In the genomic region with DNA sequence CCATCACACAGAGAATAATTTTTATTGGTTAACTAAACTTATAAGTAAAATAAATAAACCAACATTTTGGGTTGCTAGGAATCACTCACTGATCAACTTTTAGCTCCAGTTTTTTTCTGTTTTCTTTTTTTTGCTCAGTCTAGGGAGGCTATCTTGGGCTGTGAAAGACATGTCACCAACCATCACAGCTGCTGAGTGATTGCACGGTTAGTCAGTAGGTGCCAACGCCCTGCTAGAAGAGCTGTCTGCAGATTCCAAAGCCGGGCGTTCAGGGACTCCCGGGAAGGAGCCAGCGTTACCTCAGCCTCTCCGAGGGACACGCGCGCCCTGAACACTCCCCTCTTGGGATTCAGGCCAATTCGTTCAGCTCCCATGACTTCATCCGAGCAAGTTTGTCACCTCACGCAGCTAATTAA, we compare ENCODE assay signal across 8 cellular contexts. TPM values are rescaled to one million over a fixed set of nuclear protein-coding genes. Genes with fewer than 3 reads are reported as not detected.
A peak's percentile ranks its signal among the peaks of the same experiment; 100 is the strongest.
DNase-seq lines count a peak whose midpoint lies in the region; ATAC-seq and TF ChIP-seq lines count a peak whose summit lies in the region.

No MANE protein-coding gene starts in this region.

- H3K9me2 ChIP-seq in neural cell (ENCODE audit: insufficient read depth, low read length): no peaks in the 10 kb centered on the region

- H3K14ac ChIP-seq in IMR-90 (replicated peaks; ENCODE audit: low read depth, low read length): peak overlapping the region; percentile 100

- H3K36me3 ChIP-seq in IMR-90 (ENCODE audit: control insufficient read depth, insufficient read depth, low read length): no peaks in the 10 kb centered on the region; the same call in 1 of the 2 replicates
- no peaks in the 10 kb centered on the region for H3K36me3 ChIP-seq in neural cell (ENCODE audit: insufficient read depth, low read length)

- peak overlapping the region; percentile 100 for H2BK120ac ChIP-seq in IMR-90 (ENCODE audit: low read depth, low read length)

- H3K9me1 ChIP-seq in IMR-90 (ENCODE audit: insufficient read depth, low read length): peaks cover 5% of the 10 kb centered on the region; the same call in 1 of the 2 replicates

- TF ChIP-seq POLR2A in IMR-90 (IDR thresholded peaks at IDR 0.05; ENCODE audit: low read depth, low read length): no peak

- ATAC-seq in GM21786 (IDR thresholded peaks at IDR 0.05; ENCODE audit: unreplicated experiment): peak; percentile 13
- peak; percentile 65 for ATAC-seq in IMR-90 (ENCODE audit: low read depth)

- peaks cover 16% of the 10 kb centered on the region for H3K36me3 Mint-ChIP-seq in activated CD4-positive, alpha-beta T cell treated with anti-CD3 and anti-CD28 coated beads, Interleukin-2, amount 10 ng/mL, durations not matched to agents 7 days and 5 days (ENCODE audit: low read depth)

- intact Hi-C loops in IMR-90 (cut with micrococcal nuclease): no loop called here

- no peak for TF ChIP-seq CTCF in IMR-90 (conservative IDR thresholded peaks at IDR 0.05; ENCODE audit: low read depth, low read length)
- TF ChIP-seq CTCF in fibroblast of mammary gland (conservative IDR thresholded peaks at IDR 0.05; ENCODE audit: control insufficient read depth, insufficient read depth, low read depth, low read length): no peak
- no peak for TF ChIP-seq CTCF in neural cell (IDR thresholded peaks at IDR 0.05; ENCODE audit: poor library complexity, severe bottlenecking)

- H3K27me3 Mint-ChIP-seq in activated CD4-positive, alpha-beta T cell treated with anti-CD3 and anti-CD28 coated beads, Interleukin-2, amount 10 ng/mL, durations not matched to agents 7 days and 5 days: no peaks in the 10 kb centered on the region

- peak overlapping the region; percentile 37 for H2AK5ac ChIP-seq in IMR-90 (ENCODE audit: low read depth, low read length)

- peaks cover 4% of the 10 kb centered on the region for H3F3A ChIP-seq in neural cell (ENCODE audit: insufficient read depth, low read length, poor library complexity, severe bottlenecking)

- peaks cover 3% of the 10 kb centered on the region for H3K9me3 Mint-ChIP-seq in activated CD4-positive, alpha-beta T cell treated with anti-CD3 and anti-CD28 coated beads, Interleukin-2, amount 10 ng/mL, durations not matched to agents 7 days and 5 days

- H3K4ac ChIP-seq in IMR-90 (ENCODE audit: low read depth, low read length): peak overlapping the region; percentile 99

- peak overlapping the region; percentile 39; the same call in 2 of the 3 replicates for H2BK15ac ChIP-seq in IMR-90 (ENCODE audit: low read depth, low read length)

- POLR2A ChIA-PET in IMR-90 (lab: Charles Lee; ENCODE audit: unreplicated experiment): interaction anchor here (1.1 kb wide), 1 partner anchor 9 kb away, joined by 8 read pairs; no protein-coding TSS in a partner anchor
- POLR2A ChIA-PET in activated CD4-positive, alpha-beta T cell treated with anti-CD3 and anti-CD28 coated beads, Interleukin-2, amount 10 ng/mL, durations not matched to agents 7 days and 5 days (lab: Charles Lee): interaction anchor here (0.6 to 1.1 kb wide), 3 partner anchors 11 to 413 kb away, joined by 3 to 6 read pairs (median 4); no protein-coding TSS in a partner anchor

- peaks cover 51% of the 10 kb centered on the region for H3K4me1 Mint-ChIP-seq in activated CD4-positive, alpha-beta T cell treated with anti-CD3 and anti-CD28 coated beads, Interleukin-2, amount 10 ng/mL, durations not matched to agents 7 days and 5 days

- peak overlapping the region; percentile 98 for H2AK9ac ChIP-seq in IMR-90 (replicated peaks; ENCODE audit: low read depth, low read length, poor library complexity)

- H3K4me3 Mint-ChIP-seq in activated CD4-positive, alpha-beta T cell treated with anti-CD3 and anti-CD28 coated beads, Interleukin-2, amount 10 ng/mL, durations not matched to agents 7 days and 5 days: peak overlapping the region; percentile 94

- CTCF ChIA-PET in IMR-90 (lab: Yijun Ruan, JAX): interaction anchor here (0.6 to 1.2 kb wide), 2 partner anchors 23 to 26 kb away, joined by 3 to 5 read pairs; partner anchors contain the start of gene HACD1
- CTCF ChIA-PET in activated CD4-positive, alpha-beta T cell treated with anti-CD3 and anti-CD28 coated beads, Interleukin-2, amount 10 ng/mL, durations not matched to agents 7 days and 5 days (lab: Charles Lee): interaction anchor here (0.5 to 1.8 kb wide), 11 partner anchors 9 to 1122 kb away, joined by 3 to 8 read pairs (median 4); partner anchors contain the start of gene HACD1

- peaks cover 2% of the 10 kb centered on the region for H3K4me1 ChIP-seq in IMR-90 (ENCODE audit: control insufficient read depth, insufficient read depth, low read length)

- H3K4me3 ChIP-seq in IMR-90 (ENCODE audit: insufficient read depth, low read depth, low read length) (peak overlapping the region; percentile 83), fibroblast of mammary gland (ENCODE audit: control insufficient read depth, low read depth, low read length) (peak overlapping the region; percentile 98), neural cell (ENCODE audit: low read length) (peak overlapping the region; percentile 84)

- peak overlapping the region; percentile 42 to 99 for H4K8ac ChIP-seq in IMR-90 (ENCODE audit: low read depth in 2 of 2, low read length in 2 of 2)

- H4K91ac ChIP-seq in IMR-90 (ENCODE audit: insufficient read depth, low read depth, low read length): peak overlapping the region; percentile 100

- peaks cover 44% of the 10 kb centered on the region for H3K79me2 ChIP-seq in neural cell (replicated peaks; ENCODE audit: insufficient read depth, low read length)

- H3K4me2 ChIP-seq in IMR-90 (ENCODE audit: low read depth, low read length): peak overlapping the region; percentile 79
- peak overlapping the region; percentile 93 for H3K4me2 ChIP-seq in neural cell (ENCODE audit: low read length)

- H4K20me1 ChIP-seq in IMR-90 (ENCODE audit: insufficient read depth, low read length): peaks cover 20% of the 10 kb centered on the region
- H4K20me1 ChIP-seq in neural cell (ENCODE audit: insufficient read depth): no peaks in the 10 kb centered on the region

- peak overlapping the region; percentile 73; the same call in 1 of the 2 replicates for H4K5ac ChIP-seq in IMR-90 (ENCODE audit: low read depth, low read length)

- peak overlapping the region; percentile 95 for H2AFZ ChIP-seq in IMR-90 (replicated peaks; ENCODE audit: low read length, poor library complexity)
- H2AFZ ChIP-seq in neural cell (ENCODE audit: low read depth, low read length): peak overlapping the region; percentile 65

- peak overlapping the region; percentile 62; the same call in 1 of the 2 replicates for H3K18ac ChIP-seq in IMR-90 (ENCODE audit: low read depth, low read length)

- no TSS peak for BruUV-seq in IMR-90 (replicated peaks; lab: Mats Ljungman, UMichigan)

- H3K9me3 ChIP-seq in IMR-90 (ENCODE audit: control insufficient read depth, insufficient read depth, low read length) (no peaks in the 10 kb centered on the region), neural cell (ENCODE audit: low read length) (no peaks in the 10 kb centered on the region)

- peaks cover 10 to 47% of the 10 kb centered on the region in 2 experiments; a peak in 3 of 4 replicates for H3K79me1 ChIP-seq in IMR-90 (ENCODE audit: low read depth in 1 of 2, low read length in 2 of 2)

- H2BK5ac ChIP-seq in IMR-90 (ENCODE audit: low read depth, low read length, poor library complexity, severe bottlenecking): peak overlapping the region; percentile 99

- H3K23ac ChIP-seq in IMR-90 (ENCODE audit: low read depth, low read length): peak overlapping the region; percentile 85

- peak overlapping the region; percentile 95 for H3K27ac ChIP-seq in IMR-90 (ENCODE audit: insufficient read depth, low read length)
- H3K27ac ChIP-seq in neural cell (ENCODE audit: low read length): peak overlapping the region; percentile 87

- peak overlapping the region; percentile 35; the same call in 1 of the 2 replicates for H2BK20ac ChIP-seq in IMR-90 (ENCODE audit: low read depth, low read length)

- TF ChIP-seq RAD21 in IMR-90 (IDR thresholded peaks at IDR 0.05; ENCODE audit: low read length) (no peak), neural cell (conservative IDR thresholded peaks at IDR 0.05) (peak; percentile 20)

- H3K27ac Mint-ChIP-seq in activated CD4-positive, alpha-beta T cell treated with anti-CD3 and anti-CD28 coated beads, Interleukin-2, amount 10 ng/mL, durations not matched to agents 7 days and 5 days: peak overlapping the region; percentile 100

- H3K27me3 ChIP-seq in IMR-90 (ENCODE audit: control insufficient read depth, insufficient read depth, low read length): no peaks in the 10 kb centered on the region
- H3K27me3 ChIP-seq in neural cell (ENCODE audit: insufficient read depth, low read depth, low read length): no peaks in the 10 kb centered on the region

- H3K9ac ChIP-seq in IMR-90 (ENCODE audit: low read depth, low read length) (peak overlapping the region; percentile 94), neural cell (ENCODE audit: low read length) (peak overlapping the region; percentile 91)

- in situ Hi-C loops in IMR-90 (cut with MboI; ENCODE audit: low sequenced_read_pairs): no loop called here

- 0% methylated on average over 5 of the region's 13 CpGs; no CpG with 5 or more reads in 1 of the 2 experiments for WGBS in IMR-90 (ENCODE audit: extremely low coverage in 2 of 2, insufficient read length in 1 of 2), 2 experiments

- peak overlapping the region; percentile 99 for H3K56ac ChIP-seq in IMR-90 (ENCODE audit: extremely low read depth, insufficient read depth, low read length)

- dilution Hi-C loops in IMR-90 (cut with HindIII; ENCODE audit: low sequenced_read_pairs, unreplicated experiment): no loop called here

- peak; percentile 52 for DNase-seq in NOMO-1 treated with dmso at 0.1 percent for 144 hours (lab: John Stamatoyannopoulos, UW; ENCODE audit: unreplicated experiment)
- DNase-seq in NOMO-1 treated with DMSO at 0.1 percent for 48 hours (lab: John Stamatoyannopoulos, UW; ENCODE audit: unreplicated experiment): no peak
- DNase-seq in IMR-90: peak; percentile 78
- DNase-seq in activated CD4-positive, alpha-beta T cell treated with anti-CD3 and anti-CD28 coated beads, Interleukin-2, amount 10 ng/mL, durations not matched to agents 7 days and 5 days: no peak
- DNase-seq in fibroblast of mammary gland (ENCODE audit: low read depth): peak; percentile 87
- DNase-seq in H4 (ENCODE audit: low spot score): no peak

- no peak for TF ChIP-seq EP300 in neural cell (conservative IDR thresholded peaks at IDR 0.05; ENCODE audit: poor library complexity, severe bottlenecking)

RNA-seq across cellular contexts. Expression of gene STAM, which starts 0.6 kb away (rescaled TPM):
- total RNA-seq in IMR-90 (2012; rRNA removed): 22.9 and 31.9 TPM in 2 replicates
- polyA plus RNA-seq in IMR-90 (2012; rRNA removed) (23.3 and 24.6 TPM in 2 replicates), neural cell (32.4 and 33.0 TPM in 2 replicates)
- 9.1 and 9.3 TPM in 2 replicates for polyA plus RNA-seq in IMR-90 (2012; cell fraction: cytosol; rRNA removed)
- polyA plus RNA-seq in IMR-90 (2012; cell fraction: nucleus; rRNA removed; ENCODE audit: low replicate concordance): 10.0 and 25.1 TPM in 2 replicates
- total RNA-seq in activated CD4-positive, alpha-beta T cell treated with anti-CD3 and anti-CD28 coated beads, Interleukin-2, amount 10 ng/mL, durations not matched to agents 7 days and 5 days: 10 to 100 TPM; 16.6 to 23.8 TPM
- polyA minus RNA-seq in neural cell: 51.6 and 63.9 TPM in 2 replicates
- 9.3 and 15.3 TPM in 2 replicates for total RNA-seq in H4 (2014; rRNA removed; shearing (Covaris generic))

RNA-seq across cellular contexts. Expression of gene HACD1, which starts 26.2 kb away (rescaled TPM):
- 10.0 and 23.6 TPM in 2 replicates for total RNA-seq in IMR-90 (2012; rRNA removed)
- 17.8 and 24.9 TPM in 2 replicates for polyA plus RNA-seq in IMR-90 (2012; rRNA removed)
- 10.3 and 14.4 TPM in 2 replicates for polyA plus RNA-seq in IMR-90 (2012; cell fraction: cytosol; rRNA removed)
- 7.9 and 16.2 TPM in 2 replicates for polyA plus RNA-seq in IMR-90 (2012; cell fraction: nucleus; rRNA removed; ENCODE audit: low replicate concordance)
- total RNA-seq in activated CD4-positive, alpha-beta T cell treated with anti-CD3 and anti-CD28 coated beads, Interleukin-2, amount 10 ng/mL, durations not matched to agents 7 days and 5 days: under 1 TPM; 0.47 to 0.69 TPM
- polyA plus RNA-seq in neural cell: 23.0 and 33.6 TPM in 2 replicates
- polyA minus RNA-seq in neural cell: 11.1 and 12.9 TPM in 2 replicates
- total RNA-seq in H4 (2014; rRNA removed; shearing (Covaris generic)): 21.7 and 35.5 TPM in 2 replicates

Comparison
In these comparisons a context has a peak if more than half of its experiments do, and no peak if none do; other contexts are left out.
1. DNase-seq: peak in NOMO-1 treated with dmso at 0.1 percent for 144 hours (single experiment), IMR-90 (single experiment) and fibroblast of mammary gland (single experiment); none in NOMO-1 treated with DMSO at 0.1 percent for 48 hours (single experiment), activated CD4-positive, alpha-beta T cell treated with anti-CD3 and anti-CD28 coated beads, Interleukin-2, amount 10 ng/mL, durations not matched to agents 7 days and 5 days (single experiment) and H4 (single experiment).
2. Peak in every context shown above with its lines, with median percentiles within 50 percentile points of each other: H3K4me3 ChIP-seq.